17 cellular contexts compared by ENCODE assay signal in the genomic region with DNA sequence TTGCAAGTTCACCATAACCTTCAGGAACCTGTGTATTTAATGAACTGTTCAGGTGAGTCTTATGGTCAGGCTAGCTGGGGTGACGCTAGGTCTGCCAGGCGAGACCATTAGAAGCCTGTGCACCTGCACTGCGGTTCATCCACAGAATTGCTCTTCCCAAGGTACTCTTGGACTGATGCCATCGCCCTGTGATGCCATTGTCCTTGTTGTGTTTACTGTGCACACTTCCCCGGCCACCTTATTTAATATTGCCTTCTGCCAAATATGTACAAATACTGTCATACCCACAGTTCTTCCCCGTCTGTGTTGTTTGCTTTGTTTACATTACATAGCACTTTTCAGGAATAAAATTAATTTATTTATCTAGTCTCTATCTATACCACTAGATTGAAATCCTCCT.
"Had no signal": no experiment of that assay in that cellular context is flagged by ENCODE, and none has a peak within 500 bp of the region (broad histone marks: within the 10 kb centered on the region; RNA-seq: fewer than 3 reads in every experiment).

No MANE protein-coding gene starts in this region.

- H3K27me3 ChIP-seq: colonic mucosa, ovary, spleen, stomach, testis, upper lobe of right lung had no signal

- DNase-seq: activated CD4-positive, alpha-beta T cell treated with anti-CD3 and anti-CD28 coated beads for 48 hours; activated CD8-positive, alpha-beta memory T cell treated with anti-CD3 and anti-CD28 coated beads, Interleukin-2, amount 50 U/mL, for 48 hours; activated CD8-positive, alpha-beta T cell treated with anti-CD3 and anti-CD28 coated beads, Interleukin-2, amount 10 ng/mL, durations not matched to agents 7 days and 5 days; activated gamma-delta T cell treated with Interleukin-2 at 50 U/mL for 16 hours; activated naive CD8-positive, alpha-beta T cell treated with anti-CD3 and anti-CD28 coated beads, Interleukin-2, amount 10 ng/mL, durations not matched to agents 7 days and 5 days; activated T-cell treated with anti-CD3 and anti-CD28 coated beads, Interleukin-2, amount 50 U/mL, for 72 hours; central memory CD4-positive, alpha-beta T cell; colonic mucosa; left colon; naive thymus-derived CD4-positive, alpha-beta T cell; ovary; spleen; stomach; testis; upper lobe of right lung had no signal

- H3K4me1 ChIP-seq: colonic mucosa, spleen, upper lobe of right lung had no signal

- ATAC-seq: activated CD8-positive, alpha-beta T cell treated with anti-CD3 and anti-CD28 coated beads, Interleukin-2, amount 10 ng/mL, durations not matched to agents 7 days and 5 days; activated T-cell treated with anti-CD3 and anti-CD28 coated beads, Interleukin-2, amount 50 U/mL, for 72 hours; left colon; naive thymus-derived CD4-positive, alpha-beta T cell; sciatic nerve; upper lobe of right lung; WTC11 had no signal

- H3K27ac ChIP-seq: colonic mucosa, ovary, spleen, stomach, testis, upper lobe of right lung had no signal
